In the genomic region with DNA sequence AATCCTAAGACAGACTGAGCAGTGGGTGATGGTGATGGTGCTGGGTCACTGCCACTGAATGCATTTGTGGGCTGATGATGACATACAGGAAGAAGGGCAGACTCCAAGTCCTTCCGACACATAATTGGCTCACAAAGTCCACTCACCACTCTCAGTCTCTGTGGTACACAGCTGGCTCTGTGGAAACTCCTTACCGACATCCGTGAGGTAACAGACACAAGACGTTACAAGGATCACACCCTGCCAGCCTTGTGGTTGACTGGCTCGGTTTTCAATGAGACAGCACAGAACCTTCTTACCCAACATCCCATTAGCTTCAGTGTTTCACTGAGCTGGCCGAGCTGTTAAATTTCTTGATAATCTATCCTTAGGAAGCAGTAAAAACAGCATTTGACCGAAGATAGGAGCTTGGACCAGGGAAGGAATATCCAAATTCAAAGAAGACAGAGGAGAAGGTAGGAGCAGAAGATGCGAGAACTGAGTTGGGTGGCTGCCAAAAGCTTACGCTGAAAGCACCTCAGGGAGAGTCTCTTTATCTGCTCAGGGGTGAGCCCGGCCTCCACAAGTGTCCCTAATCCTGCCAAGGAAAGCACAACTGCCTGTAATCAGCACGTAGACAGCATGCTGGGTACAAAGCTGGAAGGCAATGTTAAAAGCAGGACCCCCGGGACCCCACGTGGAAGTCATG, we compare ENCODE assay signal across 1 cellular context.
TF ChIP-seq lines count a peak whose summit lies in the region.

No MANE protein-coding gene starts in this region.

TF ChIP-seq in K562, 482 proteins besides CTCF, POLR2A, EP300 and RAD21 (continues in another document):
- no peak for TF ChIP-seq KAT7 (CRISPR knock-in tag; IDR thresholded peaks at IDR 0.05; ENCODE audit: borderline replicate concordance)
- no peak for TF ChIP-seq RBM15 (IDR thresholded peaks at IDR 0.05; ENCODE audit: insufficient read depth, low read length)
- TF ChIP-seq FOXP1 (CRISPR knock-in tag; IDR thresholded peaks at IDR 0.05), result no peak
- no peak for TF ChIP-seq ZNF589 (CRISPR knock-in tag; IDR thresholded peaks at IDR 0.05; ENCODE audit: low read depth)
- TF ChIP-seq CEBPB (tag; IDR thresholded peaks at IDR 0.05), result peak; percentile 37; the same call in 1 of the 2 replicates
- TF ChIP-seq ZNF174 (CRISPR knock-in tag; IDR thresholded peaks at IDR 0.05), result no peak
- no peak for TF ChIP-seq ESRRB (CRISPR knock-in tag; IDR thresholded peaks at IDR 0.05; ENCODE audit: borderline replicate concordance)
- TF ChIP-seq, protein P1, sequence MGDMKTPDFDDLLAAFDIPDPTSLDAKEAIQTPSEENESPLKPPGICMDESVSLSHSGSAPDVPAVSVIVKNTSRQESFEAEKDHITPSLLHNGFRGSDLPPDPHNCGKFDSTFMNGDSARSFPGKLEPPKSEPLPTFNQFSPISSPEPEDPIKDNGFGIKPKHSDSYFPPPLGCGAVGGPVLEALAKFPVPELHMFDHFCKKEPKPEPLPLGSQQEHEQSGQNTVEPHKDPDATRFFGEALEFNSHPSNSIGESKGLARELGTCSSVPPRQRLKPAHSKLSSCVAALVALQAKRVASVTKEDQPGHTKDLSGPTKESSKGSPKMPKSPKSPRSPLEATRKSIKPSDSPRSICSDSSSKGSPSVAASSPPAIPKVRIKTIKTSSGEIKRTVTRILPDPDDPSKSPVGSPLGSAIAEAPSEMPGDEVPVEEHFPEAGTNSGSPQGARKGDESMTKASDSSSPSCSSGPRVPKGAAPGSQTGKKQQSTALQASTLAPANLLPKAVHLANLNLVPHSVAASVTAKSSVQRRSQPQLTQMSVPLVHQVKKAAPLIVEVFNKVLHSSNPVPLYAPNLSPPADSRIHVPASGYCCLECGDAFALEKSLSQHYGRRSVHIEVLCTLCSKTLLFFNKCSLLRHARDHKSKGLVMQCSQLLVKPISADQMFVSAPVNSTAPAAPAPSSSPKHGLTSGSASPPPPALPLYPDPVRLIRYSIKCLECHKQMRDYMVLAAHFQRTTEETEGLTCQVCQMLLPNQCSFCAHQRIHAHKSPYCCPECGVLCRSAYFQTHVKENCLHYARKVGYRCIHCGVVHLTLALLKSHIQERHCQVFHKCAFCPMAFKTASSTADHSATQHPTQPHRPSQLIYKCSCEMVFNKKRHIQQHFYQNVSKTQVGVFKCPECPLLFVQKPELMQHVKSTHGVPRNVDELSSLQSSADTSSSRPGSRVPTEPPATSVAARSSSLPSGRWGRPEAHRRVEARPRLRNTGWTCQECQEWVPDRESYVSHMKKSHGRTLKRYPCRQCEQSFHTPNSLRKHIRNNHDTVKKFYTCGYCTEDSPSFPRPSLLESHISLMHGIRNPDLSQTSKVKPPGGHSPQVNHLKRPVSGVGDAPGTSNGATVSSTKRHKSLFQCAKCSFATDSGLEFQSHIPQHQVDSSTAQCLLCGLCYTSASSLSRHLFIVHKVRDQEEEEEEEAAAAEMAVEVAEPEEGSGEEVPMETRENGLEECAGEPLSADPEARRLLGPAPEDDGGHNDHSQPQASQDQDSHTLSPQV (IDR thresholded peaks at IDR 0.05), result peak; percentile 16; the same call in 1 of the 2 replicates
- TF ChIP-seq NRF1 (conservative IDR thresholded peaks at IDR 0.05 in 1 of 2, IDR thresholded peaks at IDR 0.05 in 1 of 2), result peak in 1 of 2 experiments; percentile 14; a peak in 1 of 4 replicates
- TF ChIP-seq BRD4 (IDR thresholded peaks at IDR 0.05), result no peak
- TF ChIP-seq UBTF (IDR thresholded peaks at IDR 0.05; ENCODE audit: borderline replicate concordance in 1 of 2, low read depth in 2 of 2, low read length in 2 of 2), result peak in 1 of 2 experiments; percentile 69; a peak in 1 of 4 replicates
- TF ChIP-seq ZNF584 (CRISPR knock-in tag; IDR thresholded peaks at IDR 0.05; ENCODE audit: low read depth), result no peak
- peak; percentile 75 for TF ChIP-seq DPF2 (IDR thresholded peaks at IDR 0.05)
- no peak for TF ChIP-seq CHD4 (IDR thresholded peaks at IDR 0.05; ENCODE audit: insufficient read depth, insufficient replicate concordance, low read depth, low read length, poor library complexity, severe bottlenecking)
- TF ChIP-seq ARID1B (IDR thresholded peaks at IDR 0.05), result peak; percentile 78
- peak; percentile 31; the same call in 1 of the 2 replicates for TF ChIP-seq TFAP4 (CRISPR knock-in tag; IDR thresholded peaks at IDR 0.05; ENCODE audit: borderline replicate concordance)
- TF ChIP-seq CEBPG (CRISPR knock-in tag; IDR thresholded peaks at IDR 0.05), result peak; percentile 8; the same call in 1 of the 2 replicates
- peak in 1 of 2 experiments; percentile 67 for TF ChIP-seq CEBPG (tag; conservative IDR thresholded peaks at IDR 0.05 in 1 of 2, IDR thresholded peaks at IDR 0.05 in 1 of 2)
- TF ChIP-seq CBFA2T2 (conservative IDR thresholded peaks at IDR 0.05), result peak; percentile 74
- TF ChIP-seq CTBP1 (IDR thresholded peaks at IDR 0.05; ENCODE audit: borderline replicate concordance), result 0 out of 2 replicates have a peak, but pooled peaks have one; percentile 21
- TF ChIP-seq CXXC5 (CRISPR knock-in tag; IDR thresholded peaks at IDR 0.05), result peak; percentile 50
- TF ChIP-seq, protein P2, sequence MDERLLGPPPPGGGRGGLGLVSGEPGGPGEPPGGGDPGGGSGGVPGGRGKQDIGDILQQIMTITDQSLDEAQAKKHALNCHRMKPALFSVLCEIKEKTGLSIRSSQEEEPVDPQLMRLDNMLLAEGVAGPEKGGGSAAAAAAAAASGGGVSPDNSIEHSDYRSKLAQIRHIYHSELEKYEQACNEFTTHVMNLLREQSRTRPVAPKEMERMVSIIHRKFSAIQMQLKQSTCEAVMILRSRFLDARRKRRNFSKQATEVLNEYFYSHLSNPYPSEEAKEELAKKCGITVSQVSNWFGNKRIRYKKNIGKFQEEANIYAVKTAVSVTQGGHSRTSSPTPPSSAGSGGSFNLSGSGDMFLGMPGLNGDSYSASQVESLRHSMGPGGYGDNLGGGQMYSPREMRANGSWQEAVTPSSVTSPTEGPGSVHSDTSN (CRISPR knock-in tag; IDR thresholded peaks at IDR 0.05; ENCODE audit: low read depth), result no peak
- TF ChIP-seq, protein P2 (tag; conservative IDR thresholded peaks at IDR 0.05; ENCODE audit: low read depth), result no peak
- no peak for TF ChIP-seq ZNF586 (CRISPR knock-in tag; conservative IDR thresholded peaks at IDR 0.05)
- TF ChIP-seq GTF2A2 (tag; IDR thresholded peaks at IDR 0.05), result no peak
- 0 out of 2 replicates have a peak, but pooled peaks have one; percentile 22 for TF ChIP-seq L3MBTL2 (IDR thresholded peaks at IDR 0.05)
- TF ChIP-seq SRF (CRISPR knock-in tag; IDR thresholded peaks at IDR 0.05), result no peak
- no peak for TF ChIP-seq RBM17 (IDR thresholded peaks at IDR 0.05; ENCODE audit: borderline replicate concordance, low read depth, low read length)
- TF ChIP-seq ZNF197 (CRISPR knock-in tag; IDR thresholded peaks at IDR 0.05; ENCODE audit: low read depth), result no peak
- TF ChIP-seq XRCC5 (IDR thresholded peaks at IDR 0.05; ENCODE audit: low read depth, low read length), result no peak
- TF ChIP-seq RBM25 (IDR thresholded peaks at IDR 0.05; ENCODE audit: low read depth, low read length, severe bottlenecking), result no peak
- 0 out of 2 replicates have a peak, but pooled peaks have one; percentile 2 for TF ChIP-seq ZKSCAN8 (CRISPR knock-in tag; IDR thresholded peaks at IDR 0.05)
- TF ChIP-seq CREB1 (IDR thresholded peaks at IDR 0.05), result no peak
- TF ChIP-seq CREB1 (CRISPR knock-in tag; IDR thresholded peaks at IDR 0.05), result no peak
- peak; percentile 63; the same call in 1 of the 2 replicates for TF ChIP-seq ZNF740 (CRISPR knock-in tag; IDR thresholded peaks at IDR 0.05)
- no peak for TF ChIP-seq ZNF740 (tag; IDR thresholded peaks at IDR 0.05)
- TF ChIP-seq RCOR1 (IDR thresholded peaks at IDR 0.05; ENCODE audit: borderline replicate concordance in 1 of 2, low read depth in 2 of 2, low read length in 2 of 2), result peak in 1 of 2 experiments; percentile 69; a peak in 2 of 4 replicates
- TF ChIP-seq CHD2 (IDR thresholded peaks at IDR 0.05; ENCODE audit: low read depth, low read length), result no peak
- peak; percentile 72 for TF ChIP-seq NCOR1 (IDR thresholded peaks at IDR 0.05)
- TF ChIP-seq RBM34 (IDR thresholded peaks at IDR 0.05; ENCODE audit: borderline replicate concordance, insufficient read depth, low read length), result no peak
- TF ChIP-seq TCF3 (CRISPR knock-in tag; IDR thresholded peaks at IDR 0.05), result peak; percentile 72
- TF ChIP-seq SPI1 (IDR thresholded peaks at IDR 0.05; ENCODE audit: borderline replicate concordance, low read depth, low read length), result no peak
- no peak for TF ChIP-seq ZNF263 (CRISPR knock-in tag; IDR thresholded peaks at IDR 0.05; ENCODE audit: borderline replicate concordance)
- TF ChIP-seq EHMT2 (IDR thresholded peaks at IDR 0.05), result no peak
- TF ChIP-seq TEAD1 (CRISPR knock-in tag; IDR thresholded peaks at IDR 0.05), result no peak
- TF ChIP-seq TAL1 (IDR thresholded peaks at IDR 0.05), result peak; percentile 70; the same call in 1 of the 2 replicates
- TF ChIP-seq ZNF551 (CRISPR knock-in tag; IDR thresholded peaks at IDR 0.05), result no peak
- TF ChIP-seq SMAD4 (CRISPR knock-in tag; conservative IDR thresholded peaks at IDR 0.05), result 0 out of 2 replicates have a peak, but pooled peaks have one; percentile 30
- peak; percentile 54 for TF ChIP-seq TEAD4 (IDR thresholded peaks at IDR 0.05; ENCODE audit: low read length)
- no peak for TF ChIP-seq TEAD4 (CRISPR knock-in tag; IDR thresholded peaks at IDR 0.05; ENCODE audit: borderline replicate concordance)
- TF ChIP-seq, protein P3, sequence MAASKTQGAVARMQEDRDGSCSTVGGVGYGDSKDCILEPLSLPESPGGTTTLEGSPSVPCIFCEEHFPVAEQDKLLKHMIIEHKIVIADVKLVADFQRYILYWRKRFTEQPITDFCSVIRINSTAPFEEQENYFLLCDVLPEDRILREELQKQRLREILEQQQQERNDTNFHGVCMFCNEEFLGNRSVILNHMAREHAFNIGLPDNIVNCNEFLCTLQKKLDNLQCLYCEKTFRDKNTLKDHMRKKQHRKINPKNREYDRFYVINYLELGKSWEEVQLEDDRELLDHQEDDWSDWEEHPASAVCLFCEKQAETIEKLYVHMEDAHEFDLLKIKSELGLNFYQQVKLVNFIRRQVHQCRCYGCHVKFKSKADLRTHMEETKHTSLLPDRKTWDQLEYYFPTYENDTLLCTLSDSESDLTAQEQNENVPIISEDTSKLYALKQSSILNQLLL (CRISPR knock-in tag; IDR thresholded peaks at IDR 0.05; ENCODE audit: borderline replicate concordance), result no peak
- TF ChIP-seq POLR2AphosphoS5 (IDR thresholded peaks at IDR 0.05; ENCODE audit: control insufficient read depth, insufficient read depth, low read depth, low read length), result peak; percentile 43; the same call in 1 of the 2 replicates
- no peak for TF ChIP-seq ZSCAN29 (IDR thresholded peaks at IDR 0.05)
- peak; percentile 74 for TF ChIP-seq ATF3 (IDR thresholded peaks at IDR 0.05)
- no peak for TF ChIP-seq ATF3 (CRISPR knock-in tag; conservative IDR thresholded peaks at IDR 0.05)
- TF ChIP-seq TBL1XR1 (IDR thresholded peaks at IDR 0.05; ENCODE audit: low read length in 2 of 2), result 0 out of 4 replicates have a peak, but pooled peaks of 1 of the 2 experiments have one; percentile 26
